In genomic region chr1:43366601-43367025, GRCh38 we compare ENCODE assay signal across 8 cellular contexts. TPM values are rescaled to one million over a fixed set of nuclear protein-coding genes. Genes with fewer than 3 reads are reported as not detected.
DNase-seq lines count a peak whose midpoint lies in the region; ATAC-seq and TF ChIP-seq lines count a peak whose summit lies in the region.

No MANE protein-coding gene starts in this region.

- BruUV-seq in PC-9 (replicated peaks; lab: Mats Ljungman, UMichigan) = no TSS peak

- H3K4me2 ChIP-seq in DOHH2 (ENCODE audit: low read length) = peak overlapping the region; percentile 87
- H3K4me2 ChIP-seq in PC-9 = peak overlapping the region; percentile 92

- H3F3A ChIP-seq in DOHH2 (ENCODE audit: control insufficient read depth, insufficient read depth) = peaks cover 20% of the 10 kb centered on the region
- peaks cover 85% of the 10 kb centered on the region for H3F3A ChIP-seq in PC-9 (ENCODE audit: insufficient read depth, low read depth)

- H4K20me1 ChIP-seq in DOHH2 (ENCODE audit: control insufficient read depth, insufficient read depth, low read depth, low read length) = no peaks in the 10 kb centered on the region
- H4K20me1 ChIP-seq in PC-9 (ENCODE audit: insufficient read depth) = 0 out of 2 replicates have a peak, but pooled peaks cover 1% of the 10 kb centered on the region

- H3K4me1 ChIP-seq in DOHH2 (ENCODE audit: control insufficient read depth, low read length) (peaks cover 27% of the 10 kb centered on the region), PC-9 (replicated peaks; ENCODE audit: insufficient read depth) (peaks cover 65% of the 10 kb centered on the region), esophagus (ENCODE audit: control insufficient read depth in 2 of 2, insufficient read depth in 2 of 2, low read length in 1 of 2) (peaks cover 12 to 20% of the 10 kb centered on the region in 2 donors), ovary (ENCODE audit: insufficient read depth) (peaks cover 11% of the 10 kb centered on the region)

- CTCF ChIA-PET in PC-9 (lab: Charles Lee) = no interaction called here

- no peak for TF ChIP-seq POLR2A in ovary (IDR thresholded peaks at IDR 0.05)

- no peak overlapping the region for H2AFZ ChIP-seq in PC-9

- no peak for ATAC-seq in GM21526 (IDR thresholded peaks at IDR 0.05; ENCODE audit: low FRiP score, unreplicated experiment)

- H3K79me2 ChIP-seq in DOHH2 (ENCODE audit: control insufficient read depth, low read length) (peaks cover 44% of the 10 kb centered on the region), PC-9 (ENCODE audit: low read depth) (peaks cover 82% of the 10 kb centered on the region)

- H3K4me3 ChIP-seq in DOHH2 (ENCODE audit: low read length) = peak overlapping the region; percentile 85
- H3K4me3 ChIP-seq in PC-9 = peak overlapping the region; percentile 99
- H3K4me3 ChIP-seq in esophagus (ENCODE audit: low read depth in 1 of 2, low read length in 2 of 2) = peak overlapping the region; percentile 80 to 81
- peak overlapping the region; percentile 53 for H3K4me3 ChIP-seq in ovary

- no peak for TF ChIP-seq CTCF in DOHH2 (IDR thresholded peaks at IDR 0.05; ENCODE audit: low read depth, low read length, poor library complexity, severe bottlenecking)
- TF ChIP-seq CTCF in PC-9 (conservative IDR thresholded peaks at IDR 0.05) = no peak
- TF ChIP-seq CTCF in ovary (IDR thresholded peaks at IDR 0.05) = no peak

- TF ChIP-seq EP300 in ovary (IDR thresholded peaks at IDR 0.05) = no peak

- no peaks in the 10 kb centered on the region for H3K9me2 ChIP-seq in DOHH2 (replicated peaks; ENCODE audit: control insufficient read depth, low read length)
- no peaks in the 10 kb centered on the region for H3K9me2 ChIP-seq in PC-9 (ENCODE audit: insufficient read depth)

- H3K36me3 ChIP-seq in DOHH2 (ENCODE audit: control insufficient read depth, low read length) (peaks cover 49% of the 10 kb centered on the region), PC-9 (ENCODE audit: low read depth) (peaks cover 27% of the 10 kb centered on the region), esophagus (ENCODE audit: control insufficient read depth in 2 of 2, insufficient read depth in 2 of 2, low read length in 1 of 2) (peaks cover 23% of the 10 kb centered on the region in 2 donors), ovary (no peaks in the 10 kb centered on the region)

- intact Hi-C loops in PC-9 (cut with micrococcal nuclease; ENCODE audit: unreplicated experiment) = loop anchor here (1.0 to 5.0 kb wide), 7 partner anchors 8 to 429 kb away; partner anchors contain the start of genes C1orf210, CDC20, MED8 and SZT2
- intact Hi-C loops in ovary (cut with DNase I) = loop anchor here in 1 of 4 donors (10.0 kb wide), 1 partner anchor 132 kb away; no protein-coding TSS in a partner anchor

- H3K27ac ChIP-seq in DOHH2 (ENCODE audit: low read depth, low read length) = no peak overlapping the region
- H3K27ac ChIP-seq in PC-9 = peak overlapping the region; percentile 89
- H3K27ac ChIP-seq in esophagus (ENCODE audit: low read depth in 2 of 2, low read length in 1 of 2) = peak overlapping the region; percentile 98 to 99
- H3K27ac ChIP-seq in ovary = peak overlapping the region; percentile 83

- H3K27me3 ChIP-seq in DOHH2 (ENCODE audit: control insufficient read depth, low read length) (no peaks in the 10 kb centered on the region), PC-9 (ENCODE audit: insufficient read depth, low read depth) (no peaks in the 10 kb centered on the region), esophagus (ENCODE audit: control insufficient read depth in 1 of 2, insufficient read depth in 2 of 2, low read length in 2 of 2) (no peaks in the 10 kb centered on the region), ovary (no peaks in the 10 kb centered on the region)

- no peaks in the 10 kb centered on the region for H3K9me3 ChIP-seq in DOHH2 (ENCODE audit: control insufficient read depth, insufficient read depth, low read length)
- H3K9me3 ChIP-seq in PC-9 (ENCODE audit: insufficient read depth, low read depth) = no peaks in the 10 kb centered on the region
- no peaks in the 10 kb centered on the region for H3K9me3 ChIP-seq in esophagus (ENCODE audit: control insufficient read depth in 2 of 2, insufficient read depth in 1 of 2, low read depth in 1 of 2, low read length in 1 of 2)
- no peaks in the 10 kb centered on the region for H3K9me3 ChIP-seq in ovary

- DNase-seq in PC-9 (peak; percentile 42 to 64), ovary (no peak), RPMI8226 (no peak), middle frontal gyrus (ENCODE audit: extremely low spot score, low spot score) (no peak), cortex of kidney (lab: John Stamatoyannopoulos, UW) (no peak)

- POLR2A ChIA-PET in PC-9 (lab: Charles Lee; ENCODE audit: unreplicated experiment) = interaction anchor here (0.6 to 0.9 kb wide), 3 partner anchors 9 to 160 kb away, joined by 3 to 6 read pairs (median 4); no protein-coding TSS in a partner anchor

- 8 to 14% methylated on average over 5 of the region's 5 CpGs for WGBS in esophagus, 2 donors
- 13 to 38% (median 34%) methylated on average over 3 to 5 of the region's 5 CpGs for WGBS in ovary, 3 donors

RNA-seq across cellular contexts. Expression of gene ELOVL1, which starts 1.2 kb away (rescaled TPM):
- total RNA-seq in PC-9 (2021) (131 TPM in 2 replicates), ovary (10 to 100 TPM; 10.0 to 50.6 (median 34.1) TPM)
- polyA plus RNA-seq in esophagus (100 to 1,000 TPM; 123 to 264 TPM), ovary (100 to 1,000 TPM in 1 of 2 donors, 10 to 100 TPM in 1; 42.8 to 130 TPM)

RNA-seq across cellular contexts. Expression of gene CDC20, which starts 7.8 kb away (rescaled TPM):
- total RNA-seq in PC-9 (2021) (180 and 229 TPM in 2 replicates), ovary (1 to 10 TPM in 3 of 7 donors, under 1 TPM in 3, not detected in 1; 0.50 to 2.0 (median 1.3) TPM)
- polyA plus RNA-seq in esophagus (10 to 100 TPM; 33.1 to 42.8 TPM), ovary (1 to 10 TPM; 1.1 to 2.9 TPM)

RNA-seq across cellular contexts. Expression of gene MED8, which starts 23.0 kb away (rescaled TPM):
- total RNA-seq in PC-9 (2021) (54.8 and 56.0 TPM in 2 replicates), ovary (10 to 100 TPM; 13.7 to 39.3 (median 24.0) TPM)
- polyA plus RNA-seq in esophagus (10 to 100 TPM; 32.3 to 50.1 TPM), ovary (10 to 100 TPM; 26.0 to 40.0 TPM)

RNA-seq across cellular contexts. Expression of gene SZT2, which starts 23.1 kb away (rescaled TPM):
- total RNA-seq in PC-9 (2021) = 71.6 and 76.1 TPM in 2 replicates
- 10 to 100 TPM in 1 of 2 donors, 1 to 10 TPM in 1; 9.8 to 39.3 TPM for polyA plus RNA-seq in esophagus
- total RNA-seq in ovary = 10 to 100 TPM; 25.5 to 89.3 (median 60.9) TPM
- 10 to 100 TPM; 16.8 to 17.6 TPM for polyA plus RNA-seq in ovary

RNA-seq across cellular contexts. Expression of gene MPL, which starts 29.0 kb away (rescaled TPM):
- 0.76 and 1.6 TPM in 2 replicates for total RNA-seq in PC-9 (2021)
- polyA plus RNA-seq in esophagus = under 1 TPM in 1 of 2 donors, not detected in 1; 0.06 TPM
- 1 to 10 TPM in 3 of 7 donors, under 1 TPM in 3, not detected in 1; 0.36 to 2.6 (median 1.4) TPM for total RNA-seq in ovary
- under 1 TPM; 0.35 to 0.63 TPM for polyA plus RNA-seq in ovary

Comparison
In these comparisons a context has a peak if more than half of its experiments do, and no peak if none do; other contexts are left out.
1. DNase-seq: peak in PC-9 (2 of 2); none in ovary (0 of 5), RPMI8226 (single experiment), middle frontal gyrus (single experiment) and cortex of kidney (single experiment).
2. RNA of gene CDC20, which starts 7.8 kb away (total RNA-seq): 180 to 229 TPM in PC-9; 0.50 to 2.0 TPM in ovary; every median in the first group is over 10 times any median in the second.
3. Peak in every context shown above with its lines, with median percentiles within 50 percentile points of each other: H3K4me3 ChIP-seq.